In the genomic region with DNA sequence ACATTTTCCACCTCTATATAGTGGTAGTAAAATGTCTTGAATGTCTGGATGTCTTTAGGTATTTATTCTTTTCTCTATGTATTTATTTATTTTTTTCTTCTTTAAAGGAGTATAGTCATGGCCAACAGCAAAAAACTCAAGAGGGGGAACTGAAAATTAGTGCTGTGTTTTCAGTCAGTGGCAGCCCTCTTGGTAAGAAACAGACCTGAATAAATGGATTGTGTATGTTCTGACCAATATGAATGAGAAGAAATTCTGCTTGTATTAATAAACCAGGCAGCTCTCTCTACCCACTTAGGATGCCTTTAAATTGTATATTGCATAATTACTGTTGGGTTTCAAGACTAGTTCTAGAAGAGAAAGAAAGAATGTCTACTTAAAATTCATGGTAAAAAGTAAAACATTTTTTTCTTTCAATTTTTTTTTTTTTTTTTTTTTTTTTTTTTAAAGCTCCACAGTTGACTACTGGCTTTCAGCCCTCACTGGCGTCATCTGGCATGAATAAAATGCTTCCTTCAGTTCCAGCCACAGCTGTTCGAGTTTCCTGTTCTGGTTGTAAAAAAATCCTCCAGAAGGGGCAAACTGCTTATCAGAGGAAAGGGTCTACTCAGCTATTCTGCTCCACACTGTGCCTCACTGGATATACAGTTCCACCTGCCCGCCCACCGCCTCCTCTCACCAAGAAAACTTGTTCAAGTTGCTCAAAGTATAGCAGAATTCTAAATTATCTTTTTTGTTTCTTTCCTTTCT, we compare ENCODE assay signal across 10 cellular contexts.
DNase-seq lines count a peak whose midpoint lies in the region; ATAC-seq and TF ChIP-seq lines count a peak whose summit lies in the region.
"Had no signal": no experiment of that assay in that cellular context is flagged by ENCODE, and none has a peak within 500 bp of the region (broad histone marks: within the 10 kb centered on the region; RNA-seq: fewer than 3 reads in every experiment).

No MANE protein-coding gene starts in this region.

- H3K36me3 Mint-ChIP-seq in activated CD8-positive, alpha-beta T cell treated with anti-CD3 and anti-CD28 coated beads for 36 hours (ENCODE audit: low read depth): peaks cover 3% of the 10 kb centered on the region

- no peaks in the 10 kb centered on the region for H3K4me1 ChIP-seq in BE2C

- H3K4me3 ChIP-seq in BE2C (ENCODE audit: low read depth, low read length): no peak overlapping the region
- no peak overlapping the region for H3K4me3 ChIP-seq in choroid plexus epithelial cell (ENCODE audit: low read depth, low read length)
- H3K4me3 ChIP-seq: upper lobe of left lung had no signal

- no peaks in the 10 kb centered on the region for H3K36me3 ChIP-seq in BE2C

- intact Hi-C loops in activated CD8-positive, alpha-beta T cell treated with anti-CD3 and anti-CD28 coated beads for 36 hours (cut with micrococcal nuclease): no loop called here

- CTCF ChIA-PET in activated CD8-positive, alpha-beta T cell treated with anti-CD3 and anti-CD28 coated beads for 36 hours (lab: Charles Lee): interaction anchor here (1.0 kb wide), 1 partner anchor 169 kb away, joined by 3 read pairs; no protein-coding TSS in a partner anchor

- POLR2A ChIA-PET in activated CD8-positive, alpha-beta T cell treated with anti-CD3 and anti-CD28 coated beads for 36 hours (lab: Charles Lee): no interaction called here

- no peaks in the 10 kb centered on the region for H3K27me3 ChIP-seq in BE2C
- H3K27me3 ChIP-seq: upper lobe of left lung had no signal

- H3K27ac Mint-ChIP-seq in activated CD8-positive, alpha-beta T cell treated with anti-CD3 and anti-CD28 coated beads for 36 hours: no peak overlapping the region
- H3K27ac Mint-ChIP-seq: memory B cell had no signal

- no peaks in the 10 kb centered on the region for H3K27me3 Mint-ChIP-seq in activated CD8-positive, alpha-beta T cell treated with anti-CD3 and anti-CD28 coated beads for 36 hours
- H3K27me3 Mint-ChIP-seq: memory B cell had no signal

- TF ChIP-seq CTCF in BE2C (IDR thresholded peaks at IDR 0.05; ENCODE audit: low read depth, low read length) (no peak), choroid plexus epithelial cell (conservative IDR thresholded peaks at IDR 0.05; ENCODE audit: low read depth, low read length) (no peak)
- TF ChIP-seq CTCF in activated CD8-positive, alpha-beta T cell treated with anti-CD3 and anti-CD28 coated beads for 36 hours (IDR thresholded peaks at IDR 0.05): no peak

- H3K4me1 Mint-ChIP-seq in activated CD8-positive, alpha-beta T cell treated with anti-CD3 and anti-CD28 coated beads for 36 hours (ENCODE audit: low read depth): no peaks in the 10 kb centered on the region
- H3K4me1 Mint-ChIP-seq: memory B cell had no signal

- no peaks in the 10 kb centered on the region for H3K9me3 Mint-ChIP-seq in activated CD8-positive, alpha-beta T cell treated with anti-CD3 and anti-CD28 coated beads for 36 hours
- H3K9me3 Mint-ChIP-seq: memory B cell had no signal

- H3K9me3 ChIP-seq in BE2C: no peaks in the 10 kb centered on the region
- H3K9me3 ChIP-seq: upper lobe of left lung had no signal

- no peak for ATAC-seq in GM18520 (IDR thresholded peaks at IDR 0.05; ENCODE audit: unreplicated experiment)
- ATAC-seq in activated CD8-positive, alpha-beta T cell treated with anti-CD3 and anti-CD28 coated beads for 36 hours: no peak
- ATAC-seq in activated CD4-positive, CD25-positive, alpha-beta regulatory T cell treated with anti-CD3 and anti-CD28 coated beads, Interleukin-2, amount 50 U/mL, for 24 hours: no peak

- no peak overlapping the region for H3K4me3 Mint-ChIP-seq in activated CD8-positive, alpha-beta T cell treated with anti-CD3 and anti-CD28 coated beads for 36 hours
- H3K4me3 Mint-ChIP-seq: memory B cell had no signal

- DNase-seq in BE2C (peak; percentile 15), KG1 (lab: John Stamatoyannopoulos, UW) (peak; percentile 13), choroid plexus epithelial cell (ENCODE audit: low read depth) (peak; percentile 89), midbrain (lab: John Stamatoyannopoulos, UW) (peak; percentile 75), HK-2 (ENCODE audit: unreplicated experiment) (no peak)
- DNase-seq in activated CD8-positive, alpha-beta T cell treated with anti-CD3 and anti-CD28 coated beads for 36 hours: no peak
- DNase-seq: upper lobe of left lung had no signal

Comparison
In these comparisons a context has a peak if more than half of its experiments do, and no peak if none do; other contexts are left out.
1. DNase-seq: peak in BE2C (single experiment), KG1 (single experiment), choroid plexus epithelial cell (single experiment) and midbrain (single experiment); none in activated CD8-positive, alpha-beta T cell treated with anti-CD3 and anti-CD28 coated beads for 36 hours (single experiment) and HK-2 (single experiment).